ENCODE assay signal across 17 cellular contexts in the genomic region with DNA sequence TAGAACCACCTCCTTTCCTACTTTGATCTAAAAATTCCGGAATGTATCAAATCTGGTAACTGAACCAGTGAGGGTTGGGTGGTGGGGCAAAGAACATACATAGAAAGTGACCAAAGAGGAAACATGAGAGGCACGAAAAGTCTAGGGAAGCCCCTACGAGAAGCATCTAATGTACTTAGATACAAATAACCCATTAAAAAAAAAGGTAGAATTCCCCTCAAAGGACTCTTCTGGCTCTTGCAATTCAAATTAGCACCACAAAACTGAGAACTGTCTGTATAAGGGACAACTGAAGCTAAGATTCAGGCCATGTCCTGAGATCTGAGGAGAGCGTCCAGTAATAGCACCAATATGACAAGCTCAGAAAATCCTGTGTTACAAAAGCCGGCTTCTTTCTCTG. TPM values are rescaled to one million over a fixed set of nuclear protein-coding genes. Genes with fewer than 3 reads are reported as not detected.
DNase-seq lines count a peak whose midpoint lies in the region; ATAC-seq lines count a peak whose summit lies in the region.
"Had no signal": no experiment of that assay in that cellular context is flagged by ENCODE, and none has a peak within 500 bp of the region (broad histone marks: within the 10 kb centered on the region; RNA-seq: fewer than 3 reads in every experiment).

No MANE protein-coding gene starts in this region.

- H3K4me1 ChIP-seq in mesenchymal stem cell (ENCODE audit: control insufficient read depth, insufficient read depth, low read depth, low read length): peaks cover 8% of the 10 kb centered on the region
- H3K4me1 ChIP-seq: right atrium auricular region had no signal

- H3K4me1 Mint-ChIP-seq in IgD-negative memory B cell: peaks cover 6 to 22% (median 15%) of the 10 kb centered on the region in 3 donors
- H3K4me1 Mint-ChIP-seq: natural killer cell had no signal

- no peak overlapping the region for H2BK5ac ChIP-seq in mesenchymal stem cell (ENCODE audit: low read depth, low read length, poor library complexity, severe bottlenecking)

- no peak overlapping the region for H3K4me3 ChIP-seq in mesenchymal stem cell (ENCODE audit: insufficient read depth in 1 of 2, low read depth in 1 of 2, low read length in 2 of 2)
- H3K4me3 ChIP-seq: hepatocyte, right atrium auricular region had no signal

- no peak overlapping the region for H4K91ac ChIP-seq in mesenchymal stem cell (ENCODE audit: low read length)

- H3K9ac ChIP-seq in mesenchymal stem cell (ENCODE audit: low read length): no peak overlapping the region

- no peaks in the 10 kb centered on the region for H3K9me3 Mint-ChIP-seq in IgD-negative memory B cell
- H3K9me3 Mint-ChIP-seq: natural killer cell; stimulated activated naive CD8-positive, alpha-beta T cell treated with anti-CD3 and anti-CD28 coated beads, Interleukin-15, Interleukin-2, amounts not matched to agents 100 ng/mL and 50 ng/mL, for 24 hours had no signal

- H2BK120ac ChIP-seq in mesenchymal stem cell (ENCODE audit: low read depth, low read length): no peak overlapping the region

- no peak overlapping the region for H3K23ac ChIP-seq in mesenchymal stem cell (ENCODE audit: low read length in 2 of 2)

- H3K4me2 ChIP-seq in mesenchymal stem cell (ENCODE audit: low read length, poor library complexity, severe bottlenecking): no peak overlapping the region
- H3K4me2 ChIP-seq: hepatocyte had no signal

- no peaks in the 10 kb centered on the region for H3K27me3 ChIP-seq in mesenchymal stem cell (ENCODE audit: control insufficient read depth in 1 of 2, insufficient read depth in 1 of 2, low read length in 2 of 2)
- H3K27me3 ChIP-seq: hepatocyte, right atrium auricular region had no signal

- ATAC-seq in GM18511 (IDR thresholded peaks at IDR 0.05; ENCODE audit: unreplicated experiment) (peak; percentile 46), GM21381 (IDR thresholded peaks at IDR 0.05; ENCODE audit: unreplicated experiment) (peak; percentile 57), GM21526 (IDR thresholded peaks at IDR 0.05; ENCODE audit: low FRiP score, unreplicated experiment) (no peak)
- ATAC-seq: activated CD8-positive, alpha-beta memory T cell treated with anti-CD3 and anti-CD28 coated beads, Interleukin-2, amount 10 ng/mL, durations not matched to agents 7 days and 5 days; natural killer cell had no signal

- no peak overlapping the region for H3K18ac ChIP-seq in mesenchymal stem cell (ENCODE audit: low read depth in 1 of 2, low read length in 2 of 2)

- no peak overlapping the region for H2AFZ ChIP-seq in mesenchymal stem cell (ENCODE audit: low read depth, low read length)
- H2AFZ ChIP-seq: hepatocyte had no signal

- DNase-seq in mesenchymal stem cell (no peak), NCI-H1092 (lab: John Stamatoyannopoulos, UW) (no peak), COLO829 (ENCODE audit: low spot score) (no peak)
- DNase-seq in activated effector memory CD4-positive, alpha-beta T cell treated with Interleukin-2 at 50 U/mL for 16 hours: no peak
- DNase-seq: activated CD8-positive, alpha-beta memory T cell treated with anti-CD3 and anti-CD28 coated beads, Interleukin-2, amount 10 ng/mL, durations not matched to agents 7 days and 5 days; C1 segment of cervical spinal cord; MM.1S; natural killer cell; NK-92 treated with Interleukin-12 subunit alpha and Interleukin-12 subunit beta, amount 100 ng/mL, for 24 hours; Right ventricle myocardium superior had no signal

- H2BK12ac ChIP-seq in mesenchymal stem cell (ENCODE audit: low read length in 2 of 2): no peak overlapping the region

- no peaks in the 10 kb centered on the region for H3K27me3 Mint-ChIP-seq in IgD-negative memory B cell
- H3K27me3 Mint-ChIP-seq: activated CD8-positive, alpha-beta memory T cell treated with anti-CD3 and anti-CD28 coated beads, Interleukin-2, amount 10 ng/mL, durations not matched to agents 7 days and 5 days; stimulated activated naive CD8-positive, alpha-beta T cell treated with anti-CD3 and anti-CD28 coated beads, Interleukin-15, Interleukin-2, amounts not matched to agents 100 ng/mL and 50 ng/mL, for 24 hours had no signal

- peaks cover 30% of the 10 kb centered on the region for H3K79me1 ChIP-seq in mesenchymal stem cell (replicated peaks; ENCODE audit: low read length, poor library complexity, severe bottlenecking)

- peak overlapping the region in 2 of 3 donors; percentile 32 to 56 for H3K27ac Mint-ChIP-seq in IgD-negative memory B cell
- H3K27ac Mint-ChIP-seq: activated CD8-positive, alpha-beta memory T cell treated with anti-CD3 and anti-CD28 coated beads, Interleukin-2, amount 10 ng/mL, durations not matched to agents 7 days and 5 days; natural killer cell; stimulated activated naive CD8-positive, alpha-beta T cell treated with anti-CD3 and anti-CD28 coated beads, Interleukin-15, Interleukin-2, amounts not matched to agents 100 ng/mL and 50 ng/mL, for 24 hours had no signal

- peak overlapping the region; percentile 28 for H3K27ac ChIP-seq in mesenchymal stem cell (ENCODE audit: low read length, poor library complexity, severe bottlenecking)
- H3K27ac ChIP-seq: hepatocyte, right atrium auricular region had no signal

- WGBS in mesenchymal stem cell: 98% methylated on average over 4 of the region's 5 CpGs

- H2BK15ac ChIP-seq in mesenchymal stem cell (ENCODE audit: low read depth, poor library complexity, severe bottlenecking): no peak overlapping the region

- H4K8ac ChIP-seq in mesenchymal stem cell (ENCODE audit: low read length): no peak overlapping the region

- H3K4ac ChIP-seq in mesenchymal stem cell (ENCODE audit: low read depth in 1 of 2, low read length in 2 of 2): no peak overlapping the region

- peak overlapping the region in 2 of 4 donors; percentile 9 to 68 for H3K4me3 Mint-ChIP-seq in IgD-negative memory B cell
- H3K4me3 Mint-ChIP-seq: activated CD8-positive, alpha-beta memory T cell treated with anti-CD3 and anti-CD28 coated beads, Interleukin-2, amount 10 ng/mL, durations not matched to agents 7 days and 5 days; natural killer cell; stimulated activated naive CD8-positive, alpha-beta T cell treated with anti-CD3 and anti-CD28 coated beads, Interleukin-15, Interleukin-2, amounts not matched to agents 100 ng/mL and 50 ng/mL, for 24 hours had no signal

- no peaks in the 10 kb centered on the region for H3K9me3 ChIP-seq in mesenchymal stem cell (ENCODE audit: control insufficient read depth, low read length)
- H3K9me3 ChIP-seq: right atrium auricular region had no signal

- no peak overlapping the region for H3K14ac ChIP-seq in mesenchymal stem cell (ENCODE audit: low read length in 2 of 2)

- H2AK5ac ChIP-seq in mesenchymal stem cell (ENCODE audit: low read length, severe bottlenecking): no peak overlapping the region

- H3K36me3 Mint-ChIP-seq in IgD-negative memory B cell: peaks cover 5% of the 10 kb centered on the region
- H3K36me3 Mint-ChIP-seq: natural killer cell had no signal

- peaks cover 15 to 39% of the 10 kb centered on the region in 2 experiments for H3K36me3 ChIP-seq in mesenchymal stem cell (ENCODE audit: control insufficient read depth in 1 of 2, insufficient read depth in 2 of 2, low read depth in 1 of 2, low read length in 2 of 2)

RNA-seq across cellular contexts. Expression of a gene that starts 21.4 kb away (rescaled TPM):
- polyA plus RNA-seq in IgD-negative memory B cell: 74.7 TPM
- polyA plus RNA-seq in mesenchymal stem cell (2013, experiment 1 of 2): 44.1 TPM
- polyA plus RNA-seq in mesenchymal stem cell (2013, experiment 2 of 2): 40.3 TPM

RNA-seq across cellular contexts. Expression of a gene that starts 55.8 kb away (rescaled TPM):
- 0.66 TPM for polyA plus RNA-seq in IgD-negative memory B cell
- polyA plus RNA-seq in mesenchymal stem cell (2013, experiment 1 of 2): 0.77 TPM
- 0.88 TPM for polyA plus RNA-seq in mesenchymal stem cell (2013, experiment 2 of 2)
